ENCODE assay signal across 8 cellular contexts in genomic region chr13:53782400-53783030, GRCh38.
DNase-seq lines count a peak whose midpoint lies in the region; ATAC-seq, FAIRE-seq and TF ChIP-seq lines count a peak whose summit lies in the region.

No MANE protein-coding gene starts in this region.

- peaks cover 7% of the 10 kb centered on the region in 3 donors for H3K4me1 Mint-ChIP-seq in T-cell

- peak overlapping the region in 2 of 3 donors; percentile 15 to 38 for H3K4me3 Mint-ChIP-seq in T-cell

- ATAC-seq in HG02885 (IDR thresholded peaks at IDR 0.05; ENCODE audit: poor library complexity, unreplicated experiment) (peak; percentile 86), T-cell (replicated peaks in 1 of 4) (no peak), GM19023 (IDR thresholded peaks at IDR 0.05; ENCODE audit: unreplicated experiment) (no peak)

- H3K27me3 ChIP-seq in osteoblast (ENCODE audit: insufficient read depth, low read length), result no peaks in the 10 kb centered on the region

- no peaks in the 10 kb centered on the region for H3K36me3 Mint-ChIP-seq in T-cell

- peaks cover 0 to 6% (median 0%) of the 10 kb centered on the region in 3 donors for H3K9me3 Mint-ChIP-seq in T-cell

- CTCF ChIA-PET in T-cell (lab: Charles Lee), result interaction anchor here (0.5 to 1.3 kb wide), 5 partner anchors 8 to 64 kb away, joined by 3 read pairs; no protein-coding TSS in a partner anchor

- peak; percentile 90 for FAIRE-seq in A204.1 (lab: Jason Lieb, UNC)

- no peaks in the 10 kb centered on the region for H4K20me1 ChIP-seq in osteoblast (ENCODE audit: insufficient read depth, low read length)

- peak; percentile 67 for DNase-seq in NCI-H1694 treated with DMSO at 0.1 percent for 48 hours (lab: John Stamatoyannopoulos, UW)
- no peak for DNase-seq in T-cell
- DNase-seq in foreskin fibroblast, result peak; percentile 1 to 20
- peak; percentile 86 for DNase-seq in osteoblast (ENCODE audit: insufficient read length, low spot score, missing footprints)

- TF ChIP-seq CTCF in GM12873 (IDR thresholded peaks at IDR 0.05; ENCODE audit: insufficient read depth, low read depth, low read length, missing control alignments), result peak; percentile 79
- TF ChIP-seq CTCF in foreskin fibroblast (IDR thresholded peaks at IDR 0.05; ENCODE audit: low read depth, low read length), result peak; percentile 48
- peak; percentile 71 for TF ChIP-seq CTCF in osteoblast (IDR thresholded peaks at IDR 0.05; ENCODE audit: extremely low read depth, low read depth, low read length)

- H3K4me1 ChIP-seq in osteoblast (ENCODE audit: insufficient read depth, low read length), result no peaks in the 10 kb centered on the region

- no peak overlapping the region for H3K27ac ChIP-seq in osteoblast (ENCODE audit: low read depth, low read length)

- no peaks in the 10 kb centered on the region for H3K9me3 ChIP-seq in osteoblast (ENCODE audit: low read depth, low read length)

- no peaks in the 10 kb centered on the region for H3K27me3 Mint-ChIP-seq in T-cell

- POLR2A ChIA-PET in T-cell (lab: Charles Lee), result no interaction called here

- peak overlapping the region; percentile 72 for H3K4me2 ChIP-seq in osteoblast (ENCODE audit: insufficient read depth, low read length)

- no peaks in the 10 kb centered on the region for H3K79me2 ChIP-seq in osteoblast (ENCODE audit: insufficient read depth, low read length)

- no peak overlapping the region for H3K27ac Mint-ChIP-seq in T-cell

- H3K4me3 ChIP-seq in foreskin fibroblast (ENCODE audit: low read depth in 1 of 2, low read length in 2 of 2) (no peak overlapping the region), osteoblast (ENCODE audit: insufficient read depth, low read length) (no peak overlapping the region)

- no peaks in the 10 kb centered on the region for H3K36me3 ChIP-seq in osteoblast (ENCODE audit: insufficient read depth, low read length)

- H2AFZ ChIP-seq in osteoblast (ENCODE audit: low read length), result peak overlapping the region; percentile 90

Comparison
In these comparisons a context has a peak if more than half of its experiments do, and no peak if none do; other contexts are left out.
1. DNase-seq: peak in NCI-H1694 treated with DMSO at 0.1 percent for 48 hours (single experiment), foreskin fibroblast (2 of 2) and osteoblast (single experiment); none in T-cell (0 of 34).
2. Peak in every context shown above with its lines, with median percentiles within 50 percentile points of each other: CTCF ChIP-seq.